Comparison of ENCODE assay signal across 20 cellular contexts in the genomic region with DNA sequence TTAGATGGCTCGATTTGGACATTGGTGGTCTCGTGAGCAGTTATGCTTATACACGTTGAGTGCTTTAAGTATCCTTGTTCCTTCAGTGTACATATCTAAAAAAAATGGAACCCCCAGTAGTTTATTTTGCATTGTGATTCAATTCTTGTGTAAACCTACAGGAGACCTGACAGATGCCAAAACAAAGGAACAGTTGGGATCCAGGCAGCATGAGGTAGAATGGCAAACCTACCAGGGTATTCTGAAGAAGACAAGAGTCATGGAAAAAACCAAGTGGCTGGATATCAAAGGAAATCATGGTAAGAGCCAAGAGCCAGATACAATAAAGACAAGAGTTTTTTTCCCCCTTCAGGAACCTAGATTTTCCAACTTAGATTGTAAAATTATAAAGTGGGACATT. TPM values are rescaled to one million over a fixed set of nuclear protein-coding genes. Genes with fewer than 3 reads are reported as not detected.
DNase-seq lines count a peak whose midpoint lies in the region; ATAC-seq, FAIRE-seq and TF ChIP-seq lines count a peak whose summit lies in the region.
"Had no signal": no experiment of that assay in that cellular context is flagged by ENCODE, and none has a peak within 500 bp of the region (broad histone marks: within the 10 kb centered on the region; RNA-seq: fewer than 3 reads in every experiment).

No MANE protein-coding gene starts in this region.

- peaks cover 0 to 13% (median 7%) of the 10 kb centered on the region in 11 experiments; a peak in 16 of 22 replicates for H3K9me3 ChIP-seq in BLaER1 treated with 17β-estradiol and CSF1 and Interleukin-3, amounts not matched to agents 10 nM and 100 nM (replicated peaks in 1 of 11)
- H3K9me3 ChIP-seq in mesenchymal stem cell (ENCODE audit: control insufficient read depth, low read length), result no peaks in the 10 kb centered on the region
- H3K9me3 ChIP-seq: ascending aorta, MG63, pancreas, SK-N-SH had no signal

- peaks cover 10 to 21% (median 19%) of the 10 kb centered on the region in 10 experiments; a peak in 19 of 20 replicates for H3K4me1 ChIP-seq in BLaER1 treated with 17β-estradiol and CSF1 and Interleukin-3, amounts not matched to agents 10 nM and 100 nM
- peaks cover 11% of the 10 kb centered on the region for H3K4me1 ChIP-seq in mesenchymal stem cell (ENCODE audit: control insufficient read depth, insufficient read depth, low read depth, low read length)

- no peak overlapping the region for H3K4me3 ChIP-seq in BLaER1 treated with 17β-estradiol and CSF1 and Interleukin-3, amounts not matched to agents 10 nM and 100 nM
- H3K4me3 ChIP-seq in mesenchymal stem cell (ENCODE audit: insufficient read depth in 1 of 2, low read depth in 1 of 2, low read length in 2 of 2), result no peak overlapping the region
- H3K4me3 ChIP-seq: MG63 had no signal

- H3K27ac ChIP-seq in BLaER1 treated with 17β-estradiol and CSF1 and Interleukin-3, amounts not matched to agents 10 nM and 100 nM, result no peak overlapping the region
- no peak overlapping the region for H3K27ac ChIP-seq in mesenchymal stem cell (ENCODE audit: low read length, poor library complexity, severe bottlenecking)
- H3K27ac ChIP-seq: pancreas had no signal

- peaks cover 21% of the 10 kb centered on the region for H3K79me1 ChIP-seq in mesenchymal stem cell (replicated peaks; ENCODE audit: low read length, poor library complexity, severe bottlenecking)

- no peak for FAIRE-seq in H54 (lab: Jason Lieb, UNC)
- FAIRE-seq: endometrium, pancreas had no signal

- H3K18ac ChIP-seq in mesenchymal stem cell (ENCODE audit: low read depth in 1 of 2, low read length in 2 of 2), result no peak overlapping the region

- no peak overlapping the region for H2BK15ac ChIP-seq in mesenchymal stem cell (ENCODE audit: low read depth, poor library complexity, severe bottlenecking)

- H2BK12ac ChIP-seq in mesenchymal stem cell (ENCODE audit: low read length in 2 of 2), result no peak overlapping the region

- peaks cover 0 to 5% (median 0%) of the 10 kb centered on the region in 11 experiments; a peak in 3 of 22 replicates for H3K27me3 ChIP-seq in BLaER1 treated with 17β-estradiol and CSF1 and Interleukin-3, amounts not matched to agents 10 nM and 100 nM
- no peaks in the 10 kb centered on the region for H3K27me3 ChIP-seq in mesenchymal stem cell (ENCODE audit: control insufficient read depth in 1 of 2, insufficient read depth in 1 of 2, low read length in 2 of 2)
- H3K27me3 ChIP-seq: ascending aorta, MG63, pancreas had no signal

- H3K4ac ChIP-seq in mesenchymal stem cell (ENCODE audit: low read depth in 1 of 2, low read length in 2 of 2), result no peak overlapping the region

- peaks cover 37 to 45% (median 44%) of the 10 kb centered on the region in 11 experiments for H3K36me3 ChIP-seq in BLaER1 treated with 17β-estradiol and CSF1 and Interleukin-3, amounts not matched to agents 10 nM and 100 nM
- peaks cover 14 to 38% of the 10 kb centered on the region in 2 experiments for H3K36me3 ChIP-seq in mesenchymal stem cell (ENCODE audit: control insufficient read depth in 1 of 2, insufficient read depth in 2 of 2, low read depth in 1 of 2, low read length in 2 of 2)

- H4K91ac ChIP-seq in mesenchymal stem cell (ENCODE audit: low read length), result no peak overlapping the region

- DNase-seq in G401 (ENCODE audit: low spot score), result peak; percentile 83
- peak; percentile 98 for DNase-seq in NCI-H69 (lab: John Stamatoyannopoulos, UW)
- DNase-seq in cerebellum (ENCODE audit: low spot score), result peak; percentile 67
- DNase-seq in mesenchymal stem cell, result no peak
- no peak for DNase-seq in H54 (ENCODE audit: insufficient read length, low spot score)
- DNase-seq: activated CD4-positive, alpha-beta T cell treated with anti-CD3 and anti-CD28 coated beads, Interleukin-2, amount 50 U/mL, for 1 hour; activated naive CD4-positive, alpha-beta T cell; GF-D8; mammary epithelial cell; MG63; naive B cell; NCI-H1930; NCI-H526 treated with DMSO at 0.1 percent for 48 hours; pancreas; SK-N-SH had no signal

- H3K9ac ChIP-seq in BLaER1 treated with 17β-estradiol and CSF1 and Interleukin-3, amounts not matched to agents 10 nM and 100 nM, result no peak overlapping the region
- no peak overlapping the region for H3K9ac ChIP-seq in mesenchymal stem cell (ENCODE audit: low read length)
- H3K9ac ChIP-seq: SK-N-SH had no signal

- ATAC-seq in GM18873 (IDR thresholded peaks at IDR 0.05; ENCODE audit: low FRiP score, unreplicated experiment) (no peak), GM18517 (IDR thresholded peaks at IDR 0.05; ENCODE audit: unreplicated experiment) (no peak)
- ATAC-seq: pancreas had no signal

- no peaks in the 10 kb centered on the region; a peak in 2 of 22 replicates for H4K20me1 ChIP-seq in BLaER1 treated with 17β-estradiol and CSF1 and Interleukin-3, amounts not matched to agents 10 nM and 100 nM

- in situ Hi-C loops in G401 (cut with HindIII; ENCODE audit: low sequenced_read_pairs), result no loop called here

- no peak overlapping the region for H3K23ac ChIP-seq in mesenchymal stem cell (ENCODE audit: low read length in 2 of 2)

- H2BK5ac ChIP-seq in mesenchymal stem cell (ENCODE audit: low read depth, low read length, poor library complexity, severe bottlenecking), result no peak overlapping the region

- no peak overlapping the region for H3K14ac ChIP-seq in mesenchymal stem cell (ENCODE audit: low read length in 2 of 2)

- no peak for TF ChIP-seq POLR2A in H54 (IDR thresholded peaks at IDR 0.05; ENCODE audit: low read depth, low read length)

- H3K4me2 ChIP-seq in BLaER1 treated with 17β-estradiol and CSF1 and Interleukin-3, amounts not matched to agents 10 nM and 100 nM, result peak overlapping the region in 6 of 11 experiments; percentile 85 to 100 (median 96); a peak in 5 of 22 replicates
- no peak overlapping the region for H3K4me2 ChIP-seq in mesenchymal stem cell (ENCODE audit: low read length, poor library complexity, severe bottlenecking)

- H2AFZ ChIP-seq in mesenchymal stem cell (ENCODE audit: low read depth, low read length), result no peak overlapping the region

- H4K8ac ChIP-seq in mesenchymal stem cell (ENCODE audit: low read length), result no peak overlapping the region

- H2AK5ac ChIP-seq in mesenchymal stem cell (ENCODE audit: low read length, severe bottlenecking), result no peak overlapping the region

- 95% methylated on average over 3 of the region's 3 CpGs for WGBS in mesenchymal stem cell

- no peak overlapping the region for H2BK120ac ChIP-seq in mesenchymal stem cell (ENCODE audit: low read depth, low read length)

RNA-seq across cellular contexts. Expression of a gene that starts 2.0 kb away (rescaled TPM):
- total RNA-seq in G401 (2014; rRNA removed; shearing (Covaris generic)), result 12.7 and 22.0 TPM in 2 replicates
- 21.1 TPM for total RNA-seq in cerebellum
- 8.5 TPM for polyA plus RNA-seq in mesenchymal stem cell (2013, experiment 1 of 2)
- 8.7 TPM for polyA plus RNA-seq in mesenchymal stem cell (2013, experiment 2 of 2)

RNA-seq across cellular contexts. Expression of a gene that starts 29.5 kb away (rescaled TPM):
- total RNA-seq in G401 (2014; rRNA removed; shearing (Covaris generic)), result 7.5 and 18.8 TPM in 2 replicates
- total RNA-seq in cerebellum, result 68.2 TPM
- polyA plus RNA-seq in mesenchymal stem cell (2013, experiment 1 of 2), result 7.5 TPM
- 7.7 TPM for polyA plus RNA-seq in mesenchymal stem cell (2013, experiment 2 of 2)

RNA-seq across cellular contexts. Expression of a gene that starts 49.9 kb away (rescaled TPM):
- 32.1 and 38.9 TPM in 2 replicates for total RNA-seq in G401 (2014; rRNA removed; shearing (Covaris generic))
- total RNA-seq in cerebellum, result 25.5 TPM
- 38.5 TPM for polyA plus RNA-seq in mesenchymal stem cell (2013, experiment 1 of 2)
- 39.6 TPM for polyA plus RNA-seq in mesenchymal stem cell (2013, experiment 2 of 2)

Comparison
In these comparisons a context has a peak if more than half of its experiments do, and no peak if none do; other contexts are left out.
1. DNase-seq: peak in G401 (single experiment), NCI-H69 (single experiment) and cerebellum (single experiment); none in mesenchymal stem cell (single experiment) and H54 (single experiment).